Comparison of ENCODE assay signal across 20 cellular contexts in the genomic region with DNA sequence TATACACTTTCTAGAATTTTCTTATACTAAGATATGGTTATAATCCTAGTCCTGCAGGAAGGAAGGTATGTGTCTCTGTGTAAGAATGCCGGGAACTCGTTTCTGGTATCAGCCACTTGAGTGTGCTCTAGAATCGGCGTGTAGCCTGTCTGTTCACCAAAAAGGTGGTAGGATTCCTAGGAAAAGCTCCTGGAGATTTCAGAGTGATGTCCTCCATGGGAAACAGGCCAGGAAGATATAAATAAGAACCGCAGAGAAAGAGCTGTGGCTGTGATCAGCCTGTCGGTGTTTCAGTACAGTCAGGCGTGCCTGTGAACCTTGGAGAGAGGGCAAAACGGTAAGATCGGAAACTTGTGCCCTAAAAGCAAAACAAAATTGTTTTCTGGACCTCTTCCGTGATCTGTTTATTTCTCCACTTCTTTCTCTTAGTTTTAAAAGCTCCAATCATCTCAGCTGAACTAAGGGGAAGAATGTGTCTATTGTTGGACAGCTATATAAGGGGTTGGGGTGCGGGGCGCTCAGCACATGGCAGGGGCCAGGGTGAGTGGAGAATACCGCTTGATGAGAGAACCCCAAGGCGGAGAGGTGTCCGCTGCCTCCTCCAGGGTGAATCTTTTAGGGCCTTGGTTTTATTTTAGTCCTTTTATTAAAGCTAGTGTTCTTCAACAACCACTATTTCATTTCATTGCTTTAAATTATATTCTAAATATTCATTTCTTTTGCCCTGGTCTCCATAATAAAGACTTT.
A peak's percentile ranks its signal among the peaks of the same experiment; 100 is the strongest.
DNase-seq lines count a peak whose midpoint lies in the region; ATAC-seq and TF ChIP-seq lines count a peak whose summit lies in the region.
"Had no signal": no experiment of that assay in that cellular context is flagged by ENCODE, and none has a peak within 500 bp of the region (broad histone marks: within the 10 kb centered on the region; RNA-seq: fewer than 3 reads in every experiment).

No MANE protein-coding gene starts in this region.

- no peak overlapping the region for H3K4ac ChIP-seq in H9 (ENCODE audit: low read depth, low read length)

- no peaks in the 10 kb centered on the region for H3K27me3 ChIP-seq in H9 (ENCODE audit: insufficient read depth, low read length)
- H3K27me3 ChIP-seq: suprapubic skin had no signal

- H3K79me1 ChIP-seq in H9 (ENCODE audit: insufficient read depth, low read depth, low read length, poor library complexity, severe bottlenecking): no peaks in the 10 kb centered on the region

- H2BK15ac ChIP-seq in H9 (ENCODE audit: low read depth, low read length): no peak overlapping the region

- H3K9me3 ChIP-seq in H9 (ENCODE audit: control insufficient read depth, low read depth, low read length): no peaks in the 10 kb centered on the region
- H3K9me3 ChIP-seq: prostate gland, suprapubic skin had no signal

- no peak overlapping the region for H3K4me2 ChIP-seq in H9 (ENCODE audit: insufficient read depth, insufficient read length, low read length)

- no peak overlapping the region for H3K56ac ChIP-seq in H9 (ENCODE audit: insufficient read length, low read depth, low read length)

- H3K4me1 ChIP-seq in H9 (ENCODE audit: insufficient read depth, low read length): peaks cover 3% of the 10 kb centered on the region; the same call in 1 of the 2 replicates
- H3K4me1 ChIP-seq: prostate gland, suprapubic skin had no signal

- H4K5ac ChIP-seq in H9 (ENCODE audit: insufficient read length, low read depth, low read length): no peak overlapping the region

- no peak overlapping the region for H3K27ac ChIP-seq in H9 (ENCODE audit: insufficient read length, low read depth, low read length)
- H3K27ac ChIP-seq: prostate gland, RWPE1, suprapubic skin had no signal

- H3K23me2 ChIP-seq in H9 (ENCODE audit: insufficient read length, low read depth, low read length, poor library complexity, severe bottlenecking): no peaks in the 10 kb centered on the region

- H4K91ac ChIP-seq in H9 (ENCODE audit: insufficient read length, low read depth, low read length): no peak overlapping the region

- WGBS in H9 (ENCODE audit: extremely low coverage, insufficient read length, low lambda C conversion rate): no CpG with 5 or more reads among the region's 15 CpGs

- H3K14ac ChIP-seq in H9 (ENCODE audit: insufficient read depth, low read length): no peak overlapping the region

- peak; percentile 44; the same call in 2 of the 3 replicates for TF ChIP-seq CTCF in H9 (conservative IDR thresholded peaks at IDR 0.05)

- peak overlapping the region; percentile 97 for H2AFZ ChIP-seq in H9 (ENCODE audit: low read length)

- H3K9me3 Mint-ChIP-seq in H9: no peaks in the 10 kb centered on the region
- H3K9me3 Mint-ChIP-seq: activated naive CD4-positive, alpha-beta T cell treated with anti-CD3 and anti-CD28 coated beads, Interleukin-2, amount 50 U/mL, for 24 hours had no signal

- H3K23ac ChIP-seq in H9 (ENCODE audit: insufficient read length, low read depth, low read length): no peak overlapping the region

- peak overlapping the region; percentile 19 for H2BK5ac ChIP-seq in H9 (ENCODE audit: insufficient read length, low read length)

- H3K79me2 ChIP-seq in H9 (ENCODE audit: insufficient read depth, low read length): no peaks in the 10 kb centered on the region

- DNase-seq in H9 (no peak), astrocyte of the hippocampus (ENCODE audit: low read depth, low spot score) (peak; percentile 29), foreskin melanocyte (peak; percentile 19), pons (ENCODE audit: low spot score) (peak; percentile 50), NCI-H2196 treated with DMSO at 0.1 percent for 48 hours (lab: John Stamatoyannopoulos, UW; ENCODE audit: unreplicated experiment) (no peak), MV-4-11 (lab: John Stamatoyannopoulos, UW) (no peak)
- no peak for DNase-seq in stimulated activated CD4-positive, alpha-beta T cell treated with anti-CD3 and anti-CD28 coated beads, Interleukin-12 subunit alpha, Interleukin-12 subunit beta, amount 100 ng/mL, for 4 hours
- DNase-seq: activated CD4-positive, alpha-beta T cell treated with anti-CD3 and anti-CD28 coated beads for 36 hours; CD4-positive, alpha-beta memory T cell; central memory CD4-positive, alpha-beta T cell; MM.1S; NCI-H2029 treated with DMSO at 0.1 percent for 48 hours; NCI-H774; T-helper 2 cell had no signal

- H3K27ac Mint-ChIP-seq in H9: peak overlapping the region; percentile 69 to 77 (median 71); a peak in 5 of 7 replicates
- H3K27ac Mint-ChIP-seq: activated CD4-positive, alpha-beta T cell treated with anti-CD3 and anti-CD28 coated beads for 36 hours; activated naive CD4-positive, alpha-beta T cell treated with anti-CD3 and anti-CD28 coated beads, Interleukin-2, amount 50 U/mL, for 24 hours; CD4-positive, alpha-beta memory T cell had no signal

- H2BK12ac ChIP-seq in H9 (ENCODE audit: insufficient read length, low read depth, low read length): no peak overlapping the region

- H4K8ac ChIP-seq in H9 (replicated peaks; ENCODE audit: insufficient read length, low read depth, low read length): no peak overlapping the region

- H3K36me3 Mint-ChIP-seq in H9 (ENCODE audit: insufficient read depth in 1 of 3, low read depth in 3 of 3): no peaks in the 10 kb centered on the region
- H3K36me3 Mint-ChIP-seq: activated naive CD4-positive, alpha-beta T cell treated with anti-CD3 and anti-CD28 coated beads, Interleukin-2, amount 50 U/mL, for 24 hours; CD4-positive, alpha-beta memory T cell had no signal

- no peak overlapping the region for H3K18ac ChIP-seq in H9 (ENCODE audit: insufficient read length, low read depth, low read length)

- H4K20me1 ChIP-seq in H9 (ENCODE audit: control insufficient read depth, insufficient read depth, insufficient read length): no peaks in the 10 kb centered on the region

- H2AK5ac ChIP-seq in H9 (ENCODE audit: insufficient read length, low read length): no peak overlapping the region

- no peak for ATAC-seq in GM21526 (IDR thresholded peaks at IDR 0.05; ENCODE audit: low FRiP score, unreplicated experiment)
- ATAC-seq: activated CD4-positive, alpha-beta T cell treated with anti-CD3 and anti-CD28 coated beads for 36 hours; left lobe of liver had no signal

- H3T11ph ChIP-seq in H9 (ENCODE audit: low read length): no peak overlapping the region

- no peak overlapping the region for H3K4me3 Mint-ChIP-seq in H9
- H3K4me3 Mint-ChIP-seq: activated CD4-positive, alpha-beta T cell treated with anti-CD3 and anti-CD28 coated beads for 36 hours; activated naive CD4-positive, alpha-beta T cell treated with anti-CD3 and anti-CD28 coated beads, Interleukin-2, amount 50 U/mL, for 24 hours had no signal

- no peaks in the 10 kb centered on the region; the same call in 1 of the 2 replicates for H3K27me3 Mint-ChIP-seq in H9 (ENCODE audit: low read depth)
- H3K27me3 Mint-ChIP-seq: activated CD4-positive, alpha-beta T cell treated with anti-CD3 and anti-CD28 coated beads for 36 hours; activated naive CD4-positive, alpha-beta T cell treated with anti-CD3 and anti-CD28 coated beads, Interleukin-2, amount 50 U/mL, for 24 hours; CD4-positive, alpha-beta memory T cell had no signal

- no peak overlapping the region for H2BK120ac ChIP-seq in H9 (ENCODE audit: low read depth, low read length, poor library complexity, severe bottlenecking)

- no peak overlapping the region for H3K9ac ChIP-seq in H9 (ENCODE audit: extremely low read depth, insufficient read length, low read length)

- H3K4me1 Mint-ChIP-seq in H9: peaks cover 13 to 21% of the 10 kb centered on the region in 2 experiments
- H3K4me1 Mint-ChIP-seq: activated CD4-positive, alpha-beta T cell treated with anti-CD3 and anti-CD28 coated beads for 36 hours; activated naive CD4-positive, alpha-beta T cell treated with anti-CD3 and anti-CD28 coated beads, Interleukin-2, amount 50 U/mL, for 24 hours; CD4-positive, alpha-beta memory T cell had no signal

- H2BK20ac ChIP-seq in H9 (ENCODE audit: low read depth, low read length, poor library complexity, severe bottlenecking): no peak overlapping the region

Comparison
In these comparisons a context has a peak if more than half of its experiments do, and no peak if none do; other contexts are left out.
1. DNase-seq: peak in astrocyte of the hippocampus (single experiment), foreskin melanocyte (single experiment) and pons (single experiment); none in H9 (single experiment), NCI-H2196 treated with DMSO at 0.1 percent for 48 hours (single experiment), MV-4-11 (single experiment) and stimulated activated CD4-positive, alpha-beta T cell treated with anti-CD3 and anti-CD28 coated beads, Interleukin-12 subunit alpha, Interleukin-12 subunit beta, amount 100 ng/mL, for 4 hours (single experiment).